ENCODE assay signal across 8 cellular contexts in genomic region chr11:62444835-62445234, GRCh38. TPM values are rescaled to one million over a fixed set of nuclear protein-coding genes. Genes with fewer than 3 reads are reported as not detected.
A peak's percentile ranks its signal among the peaks of the same experiment; 100 is the strongest.
DNase-seq lines count a peak whose midpoint lies in the region; ATAC-seq and TF ChIP-seq lines count a peak whose summit lies in the region.

No MANE protein-coding gene starts in this region.

- ATAC-seq in WTC11 (no peak), HG02885 (IDR thresholded peaks at IDR 0.05; ENCODE audit: poor library complexity, unreplicated experiment) (no peak), GM18505 (IDR thresholded peaks at IDR 0.05; ENCODE audit: unreplicated experiment) (no peak)

- peaks cover 13% of the 10 kb centered on the region for H3K4me1 Mint-ChIP-seq in WTC11

- H3K27ac Mint-ChIP-seq in WTC11: peak overlapping the region; percentile 67; the same call in 1 of the 2 replicates

- H3K9me3 ChIP-seq in left ventricle myocardium inferior (replicated peaks) (no peaks in the 10 kb centered on the region), skeletal muscle tissue (ENCODE audit: control insufficient read depth in 3 of 3, low read length in 3 of 3) (no peaks in the 10 kb centered on the region)

- intact Hi-C loops in left ventricle myocardium inferior (cut with micrococcal nuclease): no loop called here

- H3K27me3 ChIP-seq in HL-60 (ENCODE audit: insufficient read depth, poor library complexity, severe bottlenecking): peaks cover 4% of the 10 kb centered on the region
- H3K27me3 ChIP-seq in left ventricle myocardium inferior (ENCODE audit: low read depth): no peaks in the 10 kb centered on the region
- H3K27me3 ChIP-seq in skeletal muscle tissue (ENCODE audit: control insufficient read depth in 3 of 3, insufficient read depth in 3 of 3, low read length in 3 of 3): no peaks in the 10 kb centered on the region

- no peak for TF ChIP-seq CTCF in HL-60 (IDR thresholded peaks at IDR 0.05; ENCODE audit: insufficient read depth, low read length)
- TF ChIP-seq CTCF in WTC11 (IDR thresholded peaks at IDR 0.05): no peak
- no peak for TF ChIP-seq CTCF in left ventricle myocardium inferior (IDR thresholded peaks at IDR 0.05; ENCODE audit: borderline replicate concordance)

- no peaks in the 10 kb centered on the region for H3K27me3 Mint-ChIP-seq in WTC11 (ENCODE audit: low read depth)

- H3K27ac ChIP-seq in HL-60 (replicated peaks): no peak overlapping the region
- peak overlapping the region; percentile 77 for H3K27ac ChIP-seq in left ventricle myocardium inferior (replicated peaks)
- peak overlapping the region; percentile 78 for H3K27ac ChIP-seq in skeletal muscle tissue (ENCODE audit: low read depth, low read length)

- no peaks in the 10 kb centered on the region for H3K9me3 Mint-ChIP-seq in WTC11

- H3K36me3 ChIP-seq in left ventricle myocardium inferior (no peaks in the 10 kb centered on the region), skeletal muscle tissue (ENCODE audit: control insufficient read depth in 3 of 3, insufficient read depth in 3 of 3, low read length in 3 of 3) (no peaks in the 10 kb centered on the region)

- TF ChIP-seq POLR2A in GM18505 (IDR thresholded peaks at IDR 0.05; ENCODE audit: borderline replicate concordance, extremely low read depth, insufficient read depth, insufficient read length): no peak

- peak overlapping the region; percentile 65 to 80 (median 75) for H3K9ac ChIP-seq in skeletal muscle tissue (ENCODE audit: low read depth in 1 of 3, low read length in 3 of 3)

- CTCF ChIA-PET in WTC11 (lab: Charles Lee): interaction anchor here (0.8 to 2.1 kb wide), 6 partner anchors 13 to 147 kb away, joined by 3 to 35 read pairs (median 10); partner anchors contain the start of gene TUT1

- peaks cover 51% of the 10 kb centered on the region for H3K4me1 ChIP-seq in left ventricle myocardium inferior
- H3K4me1 ChIP-seq in skeletal muscle tissue (ENCODE audit: control insufficient read depth in 3 of 3, insufficient read depth in 3 of 3, low read length in 3 of 3): peaks cover 32 to 33% (median 33%) of the 10 kb centered on the region in 3 donors

- peak overlapping the region; percentile 28 for H3K4me3 Mint-ChIP-seq in WTC11

- DNase-seq in HL-60 (ENCODE audit: low read depth in 1 of 2, low spot score in 1 of 2) (no peak), WTC11 (ENCODE audit: low spot score) (no peak), left ventricle myocardium inferior (no peak)
- no peak for DNase-seq in activated CD4-positive, alpha-beta T cell treated with anti-CD3 and anti-CD28 coated beads for 4 hours
- no peak for DNase-seq in stimulated activated CD8-positive, alpha-beta memory T cell treated with anti-CD3 and anti-CD28 coated beads, Interleukin-4, amount 100 ng/mL, for 48 hours

- peak overlapping the region; percentile 52 for H3K4me3 ChIP-seq in HL-60 (replicated peaks; ENCODE audit: insufficient read depth, low read length)
- peak overlapping the region; percentile 61 for H3K4me3 ChIP-seq in left ventricle myocardium inferior
- peak overlapping the region; percentile 66 to 83 (median 78) for H3K4me3 ChIP-seq in skeletal muscle tissue (ENCODE audit: low read length in 3 of 3)

- POLR2A ChIA-PET in WTC11 (lab: Charles Lee): interaction anchor here (0.6 kb wide), 1 partner anchor 43 kb away, joined by 3 read pairs; no protein-coding TSS in a partner anchor

- H3K36me3 Mint-ChIP-seq in WTC11: no peaks in the 10 kb centered on the region

TF ChIP-seq in WTC11, 78 proteins besides CTCF, POLR2A, EP300 and RAD21:
- TF ChIP-seq ZNF121 (CRISPR knock-in tag; IDR thresholded peaks at IDR 0.05) (no peak), ZNF671 (CRISPR knock-in tag; IDR thresholded peaks at IDR 0.05) (no peak), JUN (CRISPR knock-in tag; IDR thresholded peaks at IDR 0.05) (no peak), ZNF263 (CRISPR knock-in tag; IDR thresholded peaks at IDR 0.05; ENCODE audit: low read depth) (no peak), IRF2 (CRISPR knock-in tag; IDR thresholded peaks at IDR 0.05; ENCODE audit: borderline replicate concordance, low read depth) (no peak), ZNF416 (CRISPR knock-in tag; IDR thresholded peaks at IDR 0.05) (no peak), GABPB1 (CRISPR knock-in tag; IDR thresholded peaks at IDR 0.05) (no peak), ZNF219 (CRISPR knock-in tag; IDR thresholded peaks at IDR 0.05; ENCODE audit: borderline replicate concordance) (no peak), NFE2L1 (CRISPR knock-in tag; IDR thresholded peaks at IDR 0.05) (no peak), ARID4B (CRISPR knock-in tag; IDR thresholded peaks at IDR 0.05; ENCODE audit: borderline replicate concordance) (no peak), NR1H2 (CRISPR knock-in tag; IDR thresholded peaks at IDR 0.05) (no peak), ZNF423 (CRISPR knock-in tag; IDR thresholded peaks at IDR 0.05) (no peak), ZBTB21 (CRISPR knock-in tag; IDR thresholded peaks at IDR 0.05; ENCODE audit: borderline replicate concordance) (no peak), ZNF396 (CRISPR knock-in tag; IDR thresholded peaks at IDR 0.05; ENCODE audit: borderline replicate concordance) (no peak), CREB1 (CRISPR knock-in tag; IDR thresholded peaks at IDR 0.05) (no peak)

RNA-seq across cellular contexts. Expression of gene SCGB1A1, which starts 26.0 kb away (rescaled TPM):
- total RNA-seq in WTC11 (2021) (1.1 to 1.6 TPM (median 1.2 TPM) in 3 replicates), left ventricle myocardium inferior (not detected), skeletal muscle tissue (not detected)
